ENCODE assay signal across 16 cellular contexts in the genomic region with DNA sequence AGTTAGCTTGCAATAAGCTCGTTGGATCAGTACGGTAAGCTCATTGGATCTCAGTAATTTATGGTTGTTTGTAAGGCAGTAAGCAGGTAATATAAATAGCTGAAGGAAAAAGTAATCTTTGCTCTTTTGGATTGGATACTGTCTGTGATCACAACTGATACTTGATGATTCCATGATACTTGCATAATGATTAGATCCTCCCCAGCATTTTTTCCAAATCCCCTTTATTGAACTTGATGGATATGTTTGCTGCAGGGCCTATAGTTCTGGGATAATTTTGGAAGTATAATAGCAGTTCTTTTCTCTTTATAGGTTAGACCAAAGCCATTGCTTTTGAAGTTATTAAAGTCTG. TPM values are rescaled to one million over a fixed set of nuclear protein-coding genes. Genes with fewer than 3 reads are reported as not detected.
DNase-seq lines count a peak whose midpoint lies in the region; ATAC-seq, FAIRE-seq and TF ChIP-seq lines count a peak whose summit lies in the region.
"Had no signal": no experiment of that assay in that cellular context is flagged by ENCODE, and none has a peak within 500 bp of the region (broad histone marks: within the 10 kb centered on the region; RNA-seq: fewer than 3 reads in every experiment).

No MANE protein-coding gene starts in this region.

- DNase-seq in T-helper 2 cell treated with Interferon-gamma antibody and Interleukin-4, amounts not matched to agents 5 μg/mL and 100 μg/mL, for 36 hours (ENCODE audit: low spot score): no peak
- DNase-seq in T-helper 2 cell (no peak), H54 (ENCODE audit: insufficient read length, low spot score) (no peak), mammary epithelial cell (no peak), neural crest cell (ENCODE audit: low read depth, low spot score) (no peak), NCI-H446 treated with DMSO at 0.1 percent for 48 hours (lab: John Stamatoyannopoulos, UW) (no peak)
- DNase-seq: activated B cell treated with CpG ODN at 0.5 μM for 24 hours; activated naive CD4-positive, alpha-beta T cell treated with Interleukin-2 at 50 U/mL for 16 hours; NCI-H1694 treated with DMSO at 0.1 percent for 48 hours; NCI-H82; nucleus accumbens; SHP77 treated with DMSO at 0.1 percent for 48 hours had no signal

- peaks cover 60% of the 10 kb centered on the region for H3K36me3 ChIP-seq in mammary epithelial cell (ENCODE audit: insufficient read depth, low read length)

- no peak for TF ChIP-seq POLR2A in H54 (IDR thresholded peaks at IDR 0.05; ENCODE audit: low read depth, low read length)

- BruUV-seq in mammary epithelial cell (replicated peaks; lab: Mats Ljungman, UMichigan): no TSS peak

- in situ Hi-C loops in mammary epithelial cell (cut with MboI; ENCODE audit: low sequenced_read_pairs in 2 of 2): no loop called here

- no peaks in the 10 kb centered on the region for H3K9me3 ChIP-seq in mammary epithelial cell (replicated peaks; ENCODE audit: insufficient read depth, low read length)

- peaks cover 9% of the 10 kb centered on the region for H4K20me1 ChIP-seq in mammary epithelial cell (ENCODE audit: insufficient read depth, low read length)

- H3K79me2 ChIP-seq in mammary epithelial cell (ENCODE audit: insufficient read depth, low read length): peaks cover 90% of the 10 kb centered on the region

- peaks cover 9% of the 10 kb centered on the region for H3K4me1 ChIP-seq in mammary epithelial cell (ENCODE audit: insufficient read depth, low read length)

- intact Hi-C loops in mammary epithelial cell (cut with micrococcal nuclease): no loop called here

- H3K4me3 Mint-ChIP-seq in T-helper 2 cell treated with Interferon-gamma antibody and Interleukin-4, amounts not matched to agents 5 μg/mL and 100 μg/mL, for 36 hours: peak overlapping the region; percentile 64
- peak overlapping the region; percentile 38 for H3K4me3 Mint-ChIP-seq in neural crest cell
- H3K4me3 Mint-ChIP-seq: activated B cell treated with CpG ODN at 0.5 μM for 24 hours; dendritic cell treated with granulocyte-macrophage colony-stimulating factor and Interleukin-4, amounts not matched to agents 40 ng/mL and 50 ng/mL, for 4 days had no signal

- no peak for TF ChIP-seq CTCF in mammary epithelial cell (conservative IDR thresholded peaks at IDR 0.05 in 1 of 2, IDR thresholded peaks at IDR 0.05 in 1 of 2; ENCODE audit: extremely low read depth in 1 of 2, insufficient read depth in 1 of 2, low read depth in 1 of 2, low read length in 2 of 2)
- TF ChIP-seq CTCF in neural crest cell (conservative IDR thresholded peaks at IDR 0.05): no peak

- H3K27me3 ChIP-seq in mammary epithelial cell (ENCODE audit: insufficient read depth, low read length): no peaks in the 10 kb centered on the region

- H2AFZ ChIP-seq in mammary epithelial cell (ENCODE audit: low read depth, low read length): no peak overlapping the region

- H3K9ac ChIP-seq in mammary epithelial cell (ENCODE audit: insufficient read depth, low read length): no peak overlapping the region

- H3K4me2 ChIP-seq in mammary epithelial cell (ENCODE audit: insufficient read depth, low read depth, low read length): peak overlapping the region; percentile 69

- H3K27ac Mint-ChIP-seq in T-helper 2 cell treated with Interferon-gamma antibody and Interleukin-4, amounts not matched to agents 5 μg/mL and 100 μg/mL, for 36 hours: no peak overlapping the region
- H3K27ac Mint-ChIP-seq in neural crest cell (ENCODE audit: unreplicated experiment): no peak overlapping the region
- H3K27ac Mint-ChIP-seq: activated B cell treated with CpG ODN at 0.5 μM for 24 hours; dendritic cell treated with granulocyte-macrophage colony-stimulating factor and Interleukin-4, amounts not matched to agents 40 ng/mL and 50 ng/mL, for 4 days had no signal

- H3K27ac ChIP-seq in mammary epithelial cell (ENCODE audit: insufficient read depth, low read depth, low read length): no peak overlapping the region

- no peaks in the 10 kb centered on the region for H3K9me3 Mint-ChIP-seq in T-helper 2 cell treated with Interferon-gamma antibody and Interleukin-4, amounts not matched to agents 5 μg/mL and 100 μg/mL, for 36 hours
- no peaks in the 10 kb centered on the region for H3K9me3 Mint-ChIP-seq in neural crest cell
- H3K9me3 Mint-ChIP-seq: activated B cell treated with CpG ODN at 0.5 μM for 24 hours; dendritic cell treated with granulocyte-macrophage colony-stimulating factor and Interleukin-4, amounts not matched to agents 40 ng/mL and 50 ng/mL, for 4 days had no signal

- peak; percentile 38 for FAIRE-seq in H54 (lab: Jason Lieb, UNC)

- peak overlapping the region in 2 of 3 experiments; percentile 0 to 7 for H3K4me3 ChIP-seq in mammary epithelial cell (replicated peaks in 1 of 3; ENCODE audit: insufficient read depth in 1 of 3, low read depth in 2 of 3, low read length in 3 of 3)

- peaks cover 64% of the 10 kb centered on the region for H3K36me3 Mint-ChIP-seq in T-helper 2 cell treated with Interferon-gamma antibody and Interleukin-4, amounts not matched to agents 5 μg/mL and 100 μg/mL, for 36 hours (ENCODE audit: low read depth)
- peaks cover 10% of the 10 kb centered on the region for H3K36me3 Mint-ChIP-seq in neural crest cell (ENCODE audit: low read depth)

- H3K27me3 Mint-ChIP-seq in T-helper 2 cell treated with Interferon-gamma antibody and Interleukin-4, amounts not matched to agents 5 μg/mL and 100 μg/mL, for 36 hours (ENCODE audit: low read depth): no peaks in the 10 kb centered on the region
- H3K27me3 Mint-ChIP-seq in neural crest cell (ENCODE audit: low read depth): no peaks in the 10 kb centered on the region
- H3K27me3 Mint-ChIP-seq: activated B cell treated with CpG ODN at 0.5 μM for 24 hours; dendritic cell treated with granulocyte-macrophage colony-stimulating factor and Interleukin-4, amounts not matched to agents 40 ng/mL and 50 ng/mL, for 4 days had no signal

- ATAC-seq in GM21526 (IDR thresholded peaks at IDR 0.05; ENCODE audit: low FRiP score, unreplicated experiment) (no peak), HG03571 (IDR thresholded peaks at IDR 0.05; ENCODE audit: unreplicated experiment) (no peak)
- ATAC-seq: HCT116 had no signal

- H3K4me1 Mint-ChIP-seq in T-helper 2 cell treated with Interferon-gamma antibody and Interleukin-4, amounts not matched to agents 5 μg/mL and 100 μg/mL, for 36 hours (ENCODE audit: low read depth): peaks cover 34% of the 10 kb centered on the region
- H3K4me1 Mint-ChIP-seq in neural crest cell: peaks cover 14% of the 10 kb centered on the region

- dilution Hi-C loops in mammary epithelial cell (cut with HindIII; ENCODE audit: low sequenced_read_pairs): no loop called here

- 86% methylated on average over 2 of the region's 2 CpGs for WGBS in mammary epithelial cell (ENCODE audit: low coverage, missing lambda C conversion rate)

- CTCF ChIA-PET in mammary epithelial cell (lab: Charles Lee; ENCODE audit: low non-redundant PET): interaction anchor here (0.9 kb wide), 1 partner anchor 17 kb away, joined by 5 read pairs; no protein-coding TSS in a partner anchor

RNA-seq across cellular contexts. Expression of gene MDM2, which starts 5.2 kb away (rescaled TPM):
- 100 to 1,000 TPM; 304 to 321 TPM for total RNA-seq in mammary epithelial cell
- polyA plus RNA-seq in mammary epithelial cell: 35.7 TPM
- 210 TPM for polyA minus RNA-seq in mammary epithelial cell
- total RNA-seq in neural crest cell: 123 TPM in 2 replicates
